ENCODE assay signal across 8 cellular contexts in genomic region chr6:1396952-1397868, GRCh38. TPM values are rescaled to one million over a fixed set of nuclear protein-coding genes. Genes with fewer than 3 reads are reported as not detected.
DNase-seq lines count a peak whose midpoint lies in the region; ATAC-seq and TF ChIP-seq lines count a peak whose summit lies in the region.

No MANE protein-coding gene starts in this region.

- H3K4me1 ChIP-seq in naive thymus-derived CD4-positive, alpha-beta T cell (ENCODE audit: control insufficient read depth in 2 of 2, insufficient read depth in 2 of 2, low read length in 2 of 2): no peaks in the 10 kb centered on the region

- intact Hi-C loops in naive thymus-derived CD4-positive, alpha-beta T cell (cut with micrococcal nuclease): loop anchor here (1.0 to 10.0 kb wide), 7 partner anchors 600 to 1210 kb away; no protein-coding TSS in a partner anchor

- peaks cover 0 to 17% of the 10 kb centered on the region in 2 donors for H3K27me3 ChIP-seq in naive thymus-derived CD4-positive, alpha-beta T cell (ENCODE audit: control insufficient read depth in 2 of 2, insufficient read depth in 2 of 2, low read length in 2 of 2)

- H3K36me3 Mint-ChIP-seq in naive thymus-derived CD4-positive, alpha-beta T cell: peaks cover 0 to 3% (median 0%) of the 10 kb centered on the region in 5 donors
- H3K36me3 Mint-ChIP-seq in stimulated activated naive B cell treated with anti-CD40 and anti-IgM and Interleukin-4, amounts not matched to agents 10 μg/mL and 1 μg/mL and 100 μg/mL, for 72 hours: no peaks in the 10 kb centered on the region

- peaks cover 0 to 16% (median 6%) of the 10 kb centered on the region in 7 donors for H3K4me1 Mint-ChIP-seq in naive thymus-derived CD4-positive, alpha-beta T cell
- peaks cover 5 to 28% of the 10 kb centered on the region in 2 donors for H3K4me1 Mint-ChIP-seq in stimulated activated naive B cell treated with anti-CD40 and anti-IgM and Interleukin-4, amounts not matched to agents 10 μg/mL and 1 μg/mL and 100 μg/mL, for 72 hours

- POLR2A ChIA-PET in naive thymus-derived CD4-positive, alpha-beta T cell (lab: Charles Lee): no interaction called here

- DNase-seq in GM10266 (ENCODE audit: extremely low spot score): peak; percentile 88
- peak; percentile 19 for DNase-seq in NOMO-1 treated with dmso at 0.1 percent for 144 hours (lab: John Stamatoyannopoulos, UW; ENCODE audit: unreplicated experiment)
- DNase-seq in activated CD8-positive, alpha-beta memory T cell treated with anti-CD3 and anti-CD28 coated beads, Interleukin-2, amount 50 U/mL, for 48 hours: peak; percentile 88
- no peak for DNase-seq in epithelial cell of proximal tubule (ENCODE audit: low read depth)
- peak; percentile 39 to 75 (median 67) for DNase-seq in naive thymus-derived CD4-positive, alpha-beta T cell
- peak; percentile 54 for DNase-seq in stimulated activated naive B cell treated with anti-CD40 and anti-IgM and Interleukin-4, amounts not matched to agents 10 μg/mL and 1 μg/mL and 100 μg/mL, for 72 hours

- peak overlapping the region in 1 of 9 donors; percentile 24 for H3K27ac Mint-ChIP-seq in naive thymus-derived CD4-positive, alpha-beta T cell
- peak overlapping the region; percentile 86 for H3K27ac Mint-ChIP-seq in stimulated activated naive B cell treated with anti-CD40 and anti-IgM and Interleukin-4, amounts not matched to agents 10 μg/mL and 1 μg/mL and 100 μg/mL, for 72 hours

- ATAC-seq in HG03354 (IDR thresholded peaks at IDR 0.05; ENCODE audit: poor library complexity, severe bottlenecking, unreplicated experiment) (peak; percentile 60), GM21825 (IDR thresholded peaks at IDR 0.05; ENCODE audit: unreplicated experiment) (no peak)
- peak; percentile 78 for ATAC-seq in naive thymus-derived CD4-positive, alpha-beta T cell
- ATAC-seq in stimulated activated naive B cell treated with anti-CD40 and anti-IgM and Interleukin-4, amounts not matched to agents 10 μg/mL and 1 μg/mL and 100 μg/mL, for 72 hours (replicated peaks): peak; percentile 73 to 81

- H3K36me3 ChIP-seq in naive thymus-derived CD4-positive, alpha-beta T cell (ENCODE audit: control insufficient read depth in 2 of 3, insufficient read depth in 3 of 3, low read length in 3 of 3): no peaks in the 10 kb centered on the region

- CTCF ChIA-PET in naive thymus-derived CD4-positive, alpha-beta T cell (lab: Charles Lee): interaction anchor here (0.7 to 2.1 kb wide), 9 partner anchors 11 to 1203 kb away, joined by 3 to 14 read pairs (median 5); no protein-coding TSS in a partner anchor

- peaks cover 54 to 67% (median 59%) of the 10 kb centered on the region in 5 donors for H3K27me3 Mint-ChIP-seq in naive thymus-derived CD4-positive, alpha-beta T cell
- H3K27me3 Mint-ChIP-seq in stimulated activated naive B cell treated with anti-CD40 and anti-IgM and Interleukin-4, amounts not matched to agents 10 μg/mL and 1 μg/mL and 100 μg/mL, for 72 hours: peaks cover 53 to 64% of the 10 kb centered on the region in 2 donors

- TF ChIP-seq CTCF in GM10266 (IDR thresholded peaks at IDR 0.05; ENCODE audit: control insufficient read depth, insufficient read depth, low read depth, missing control alignments): peak; percentile 87
- TF ChIP-seq CTCF in epithelial cell of proximal tubule (conservative IDR thresholded peaks at IDR 0.05; ENCODE audit: low read depth, low read length): peak; percentile 98

- H3K4me3 ChIP-seq in epithelial cell of proximal tubule (ENCODE audit: low read depth, low read length): no peak overlapping the region
- H3K4me3 ChIP-seq in naive thymus-derived CD4-positive, alpha-beta T cell (ENCODE audit: low read length): no peak overlapping the region

- peaks cover 0 to 1% (median 0%) of the 10 kb centered on the region in 11 donors for H3K9me3 Mint-ChIP-seq in naive thymus-derived CD4-positive, alpha-beta T cell
- H3K9me3 Mint-ChIP-seq in stimulated activated naive B cell treated with anti-CD40 and anti-IgM and Interleukin-4, amounts not matched to agents 10 μg/mL and 1 μg/mL and 100 μg/mL, for 72 hours: no peaks in the 10 kb centered on the region

- H3K9me3 ChIP-seq in naive thymus-derived CD4-positive, alpha-beta T cell (ENCODE audit: control insufficient read depth in 2 of 3, low read length in 3 of 3): no peaks in the 10 kb centered on the region

- H3K27ac ChIP-seq in naive thymus-derived CD4-positive, alpha-beta T cell (ENCODE audit: low read depth, low read length): no peak overlapping the region

- peak overlapping the region in 5 of 10 donors; percentile 4 to 57 (median 41) for H3K4me3 Mint-ChIP-seq in naive thymus-derived CD4-positive, alpha-beta T cell
- peak overlapping the region in 1 of 2 donors; percentile 33 for H3K4me3 Mint-ChIP-seq in stimulated activated naive B cell treated with anti-CD40 and anti-IgM and Interleukin-4, amounts not matched to agents 10 μg/mL and 1 μg/mL and 100 μg/mL, for 72 hours

RNA-seq across cellular contexts. Expression of gene FOXF2, which starts 7.8 kb away (rescaled TPM):
- total RNA-seq in epithelial cell of proximal tubule: not detected in 2 replicates
- total RNA-seq in naive thymus-derived CD4-positive, alpha-beta T cell: not detected
- polyA plus RNA-seq in naive thymus-derived CD4-positive, alpha-beta T cell: not detected
